In genomic region chr18:56639094-56639361, GRCh38 we compare ENCODE assay signal across 8 cellular contexts. TPM values are rescaled to one million over a fixed set of nuclear protein-coding genes. Genes with fewer than 3 reads are reported as not detected.
DNase-seq lines count a peak whose midpoint lies in the region; ATAC-seq and TF ChIP-seq lines count a peak whose summit lies in the region.

No MANE protein-coding gene starts in this region.

- no peaks in the 10 kb centered on the region for H3K27me3 ChIP-seq in brain microvascular endothelial cell (replicated peaks)
- H3K27me3 ChIP-seq in muscle layer of duodenum (ENCODE audit: low read depth, low read length), result no peaks in the 10 kb centered on the region

- in situ Hi-C loops in brain microvascular endothelial cell (cut with HindIII; ENCODE audit: low pct_ligation_motif_present, low sequenced_read_pairs), result no loop called here

- H3K27me3 Mint-ChIP-seq in IgD-negative memory B cell, result no peaks in the 10 kb centered on the region

- H3K4me3 Mint-ChIP-seq in IgD-negative memory B cell, result peak overlapping the region; percentile 90 to 99 (median 94)

- H3K9me3 ChIP-seq in muscle layer of duodenum (ENCODE audit: control insufficient read depth in 1 of 2, low read length in 2 of 2), result no peaks in the 10 kb centered on the region

- H3K36me3 Mint-ChIP-seq in IgD-negative memory B cell, result peaks cover 10% of the 10 kb centered on the region

- H3K27ac ChIP-seq in brain microvascular endothelial cell (peak overlapping the region; percentile 74), muscle layer of duodenum (ENCODE audit: low read length) (peak overlapping the region; percentile 89)

- H3K9me3 Mint-ChIP-seq in IgD-negative memory B cell, result no peaks in the 10 kb centered on the region

- peaks cover 4 to 12% of the 10 kb centered on the region in 2 donors for H3K4me1 ChIP-seq in muscle layer of duodenum (ENCODE audit: control insufficient read depth in 1 of 2, insufficient read depth in 2 of 2, low read length in 2 of 2)

- TF ChIP-seq POLR2A in GM18505 (IDR thresholded peaks at IDR 0.05; ENCODE audit: borderline replicate concordance, extremely low read depth, insufficient read depth, insufficient read length), result no peak

- ATAC-seq in GM19438 (IDR thresholded peaks at IDR 0.05; ENCODE audit: low read depth, unreplicated experiment), result peak; percentile 22
- ATAC-seq in GM18505 (IDR thresholded peaks at IDR 0.05; ENCODE audit: unreplicated experiment), result no peak
- ATAC-seq in HG02973 (IDR thresholded peaks at IDR 0.05; ENCODE audit: unreplicated experiment), result no peak

- H3K4me3 ChIP-seq in brain microvascular endothelial cell (ENCODE audit: low read depth, low read length) (peak overlapping the region; percentile 54), muscle layer of duodenum (ENCODE audit: low read depth in 1 of 2, low read length in 2 of 2) (peak overlapping the region; percentile 81 to 91)

- peak overlapping the region; percentile 83 to 97 (median 97) for H3K27ac Mint-ChIP-seq in IgD-negative memory B cell

- TF ChIP-seq CTCF in brain microvascular endothelial cell (IDR thresholded peaks at IDR 0.05; ENCODE audit: low read depth, low read length, missing control alignments), result no peak

- no peak for DNase-seq in brain microvascular endothelial cell
- DNase-seq in T1000 (lab: John Stamatoyannopoulos, UW), result no peak
- no peak for DNase-seq in H4 (ENCODE audit: low spot score)

- no peaks in the 10 kb centered on the region for H3K36me3 ChIP-seq in brain microvascular endothelial cell (replicated peaks)
- H3K36me3 ChIP-seq in muscle layer of duodenum (ENCODE audit: control insufficient read depth in 1 of 2, insufficient read depth in 2 of 2, low read length in 2 of 2), result peaks cover 0 to 5% of the 10 kb centered on the region in 2 donors

- H3K4me1 Mint-ChIP-seq in IgD-negative memory B cell, result peaks cover 30 to 36% (median 34%) of the 10 kb centered on the region in 3 donors

RNA-seq across cellular contexts. Expression of gene TXNL1, which starts 0.6 kb away (rescaled TPM):
- polyA plus RNA-seq in IgD-negative memory B cell, result 56.2 TPM
- total RNA-seq in H4 (2014; rRNA removed; shearing (Covaris generic)), result 102 and 144 TPM in 2 replicates

RNA-seq across cellular contexts. Expression of gene WDR7, which starts 12.1 kb away (rescaled TPM):
- 16.2 TPM for polyA plus RNA-seq in IgD-negative memory B cell
- 4.5 and 8.4 TPM in 2 replicates for total RNA-seq in H4 (2014; rRNA removed; shearing (Covaris generic))
